Comparison of ENCODE assay signal across 8 cellular contexts in genomic region chr10:75019360-75019759, GRCh38.
DNase-seq lines count a peak whose midpoint lies in the region; ATAC-seq and TF ChIP-seq lines count a peak whose summit lies in the region.

No MANE protein-coding gene starts in this region.

- ATAC-seq in GM18909 (IDR thresholded peaks at IDR 0.05; ENCODE audit: poor library complexity, unreplicated experiment) (no peak), HG03139 (IDR thresholded peaks at IDR 0.05; ENCODE audit: unreplicated experiment) (no peak)

- peak; percentile 39 for TF ChIP-seq CTCF in GM12864 (IDR thresholded peaks at IDR 0.05; ENCODE audit: low read depth, low read length, missing control alignments)

- H3K4me3 ChIP-seq in GM12864 (ENCODE audit: low read depth, low read length), result no peak overlapping the region

- peak; percentile 21 for DNase-seq in AG08395 (ENCODE audit: low spot score)
- DNase-seq in GM12864 (ENCODE audit: low read depth), result no peak
- DNase-seq in NCI-H69 (lab: John Stamatoyannopoulos, UW), result peak; percentile 84
- DNase-seq in dermis microvascular lymphatic vessel endothelial cell (ENCODE audit: low read depth in 2 of 2), result peak; percentile 34 to 45
- DNase-seq in putamen (ENCODE audit: low spot score), result peak; percentile 30
- DNase-seq in mucosa of gallbladder (ENCODE audit: low spot score), result no peak

Comparison
In these comparisons a context has a peak if more than half of its experiments do, and no peak if none do; other contexts are left out.
1. DNase-seq: peak in AG08395 (single experiment), NCI-H69 (single experiment), dermis microvascular lymphatic vessel endothelial cell (2 of 2) and putamen (single experiment); none in GM12864 (single experiment) and mucosa of gallbladder (single experiment).